17 cellular contexts compared by ENCODE assay signal in the genomic region with DNA sequence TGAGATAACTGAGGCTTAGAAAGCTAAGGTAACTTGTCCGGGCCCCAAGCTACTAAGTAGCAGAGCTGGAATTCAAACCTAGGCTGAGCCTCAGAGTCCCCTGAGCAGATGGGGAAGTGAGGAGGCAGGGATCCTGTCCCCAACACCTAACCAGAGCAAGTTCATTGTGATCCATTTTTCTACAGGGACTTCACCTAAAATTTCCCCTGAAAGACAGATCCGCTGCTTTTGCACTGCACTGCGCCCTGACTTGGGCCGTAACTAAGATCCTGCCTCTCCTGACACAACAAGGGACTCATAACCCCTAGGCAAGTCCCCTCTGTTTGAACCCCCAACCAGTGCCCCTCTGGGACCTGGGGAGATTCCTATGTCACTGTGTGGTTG. TPM values are rescaled to one million over a fixed set of nuclear protein-coding genes. Genes with fewer than 3 reads are reported as not detected.
DNase-seq lines count a peak whose midpoint lies in the region; ATAC-seq, FAIRE-seq and TF ChIP-seq lines count a peak whose summit lies in the region.
"Had no signal": no experiment of that assay in that cellular context is flagged by ENCODE, and none has a peak within 500 bp of the region (broad histone marks: within the 10 kb centered on the region; RNA-seq: fewer than 3 reads in every experiment).

No MANE protein-coding gene starts in this region.

- H3K4me1 ChIP-seq in GM12878 (ENCODE audit: control insufficient read depth, insufficient read depth, low read length) = peaks cover 5% of the 10 kb centered on the region; the same call in 1 of the 2 replicates
- H3K4me1 ChIP-seq: BE2C, foreskin keratinocyte had no signal

- H3K79me2 ChIP-seq in GM12878 (ENCODE audit: control insufficient read depth, insufficient read depth, low read length) = no peaks in the 10 kb centered on the region

- H3K9me3 ChIP-seq in GM12878 (replicated peaks; ENCODE audit: control insufficient read depth, insufficient read depth, low read length) = no peaks in the 10 kb centered on the region; the same call in 2 of the 3 replicates
- H3K9me3 ChIP-seq: BE2C had no signal

- no TSS peak for BruUV-seq in GM12878 (replicated peaks; lab: Mats Ljungman, UMichigan)

- no peak for TF ChIP-seq POLR2A in GM12878 (IDR thresholded peaks at IDR 0.05; ENCODE audit: low read depth, low read length)

- CTCF ChIA-PET in GM12878 (lab: Yijun Ruan, JAX) = interaction anchor here (1.4 kb wide), 1 partner anchor 44 kb away, joined by 3 read pairs; no protein-coding TSS in a partner anchor

- SMC1A ChIA-PET in GM12878 (lab: Charles Lee; ENCODE audit: uncharacterized antibody, unreplicated experiment) = interaction anchor here (1.3 to 1.6 kb wide), 2 partner anchors 45 to 64 kb away, joined by 3 to 9 read pairs; no protein-coding TSS in a partner anchor

- H3K4me2 ChIP-seq in GM12878 (ENCODE audit: control insufficient read depth, insufficient read depth) = no peak overlapping the region

- H3K36me3 ChIP-seq in GM12878 (ENCODE audit: control insufficient read depth in 2 of 2, insufficient read depth in 2 of 2, low read length in 1 of 2) = no peaks in the 10 kb centered on the region
- H3K36me3 ChIP-seq: BE2C, cardiac muscle cell had no signal

- H2AFZ ChIP-seq in GM12878 (ENCODE audit: control insufficient read depth, low read depth, low read length) = no peak overlapping the region

- TF ChIP-seq RAD21 in GM12878 (IDR thresholded peaks at IDR 0.05; ENCODE audit: insufficient read depth, low read depth, low read length) = no peak

- no peak for FAIRE-seq in GM12878 (lab: Jason Lieb, UNC)
- FAIRE-seq: keratinocyte, TTC549 had no signal

- H3K4me3 ChIP-seq in GM12878 = no peak overlapping the region
- H3K4me3 ChIP-seq: cardiac muscle cell had no signal

- ATAC-seq in GM18858 (IDR thresholded peaks at IDR 0.05; ENCODE audit: unreplicated experiment) = peak; percentile 27
- peak; percentile 30 for ATAC-seq in GM21423 (IDR thresholded peaks at IDR 0.05; ENCODE audit: unreplicated experiment)
- ATAC-seq in HG03045 (IDR thresholded peaks at IDR 0.05; ENCODE audit: unreplicated experiment) = peak; percentile 22
- peak; percentile 55 for ATAC-seq in GM12878
- ATAC-seq: foreskin keratinocyte had no signal

- H3K9ac ChIP-seq in GM12878 (ENCODE audit: control insufficient read depth, insufficient read depth, low read length) = no peak overlapping the region

- TF ChIP-seq CTCF in GM12878 (IDR thresholded peaks at IDR 0.05 in 2 of 3, conservative IDR thresholded peaks at IDR 0.05 in 1 of 3; ENCODE audit: control insufficient read depth in 2 of 3, extremely low read depth in 1 of 3, insufficient read depth in 1 of 3, low read depth in 3 of 3, low read length in 3 of 3) = no peak

- 14% methylated on average over 4 of the region's 4 CpGs for WGBS in GM12878 (ENCODE audit: insufficient coverage, insufficient replicate concordance, low lambda C conversion rate, missing lambda C conversion rate)

- intact Hi-C loops in GM12878 (cut with micrococcal nuclease; ENCODE audit: unreplicated experiment) = loop anchor here (2.0 to 10.0 kb wide), 2 partner anchors 32 to 172 kb away; no protein-coding TSS in a partner anchor

- H3K27ac ChIP-seq in GM12878 (ENCODE audit: control insufficient read depth, insufficient read depth) = no peak overlapping the region
- H3K27ac ChIP-seq: cardiac muscle cell, foreskin keratinocyte had no signal

- no peak for TF ChIP-seq EP300 in GM12878 (IDR thresholded peaks at IDR 0.05; ENCODE audit: borderline replicate concordance in 1 of 2, control insufficient read depth in 1 of 2, low read depth in 2 of 2, low read length in 2 of 2)

- in situ Hi-C loops in GM12878 (cut with MboI) = no loop called here

- RAD21 ChIA-PET in GM12878 (lab: Charles Lee; ENCODE audit: unreplicated experiment) = no interaction called here

- H3K27me3 ChIP-seq in GM12878 (replicated peaks in 1 of 2; ENCODE audit: control insufficient read depth in 2 of 2, insufficient read depth in 2 of 2, low read length in 1 of 2) = no peaks in the 10 kb centered on the region
- H3K27me3 ChIP-seq: BE2C, cardiac muscle cell, foreskin keratinocyte had no signal

- DNase-seq in GM12878 (ENCODE audit: low read depth, low spot score) (no peak), HuH-7.5 (ENCODE audit: low spot score) (no peak), germinal center (ENCODE audit: low spot score) (no peak), Ammon's horn (ENCODE audit: low spot score) (no peak), activated gamma-delta T cell treated with Interleukin-2 at 50 U/mL for 16 hours (no peak)
- DNase-seq: activated naive CD4-positive, alpha-beta T cell treated with anti-CD3 and anti-CD28 coated beads, Interleukin-2, amount 50 U/mL, for 16 hours; BE2C; DMS79 treated with DMSO at 0.1 percent for 48 hours; foreskin keratinocyte; NCI-H1417; NCI-H748 treated with DMSO at 0.1 percent for 48 hours had no signal

- no peaks in the 10 kb centered on the region for H4K20me1 ChIP-seq in GM12878 (ENCODE audit: control insufficient read depth, insufficient read depth)

- POLR2A ChIA-PET in GM12878 (lab: Charles Lee) = interaction anchor here (1.8 kb wide), 1 partner anchor 29 kb away, joined by 6 read pairs; no protein-coding TSS in a partner anchor

TF ChIP-seq in GM12878, 131 proteins besides CTCF, POLR2A, EP300 and RAD21:
- TF ChIP-seq NBN (IDR thresholded peaks at IDR 0.05) (no peak), SPI1 (IDR thresholded peaks at IDR 0.05; ENCODE audit: borderline replicate concordance, insufficient read depth, low read depth, low read length) (peak; percentile 53; the same call in 1 of the 2 replicates)

RNA-seq across cellular contexts. Expression of gene MTM1, which starts 25.6 kb away (rescaled TPM):
- total RNA-seq in GM12878 (2013; cell fraction: nucleolus; rRNA removed) = 13.8 and 14.0 TPM in 2 replicates
- total RNA-seq in GM12878 (2014; rRNA removed) = 6.4 and 13.3 TPM in 2 replicates
- total RNA-seq in GM12878 (2014; rRNA removed; fragmentation: Illumina TruSeq; extraction: Trizol) = 8.5 and 8.9 TPM in 2 replicates
- 9.1 and 9.2 TPM in 2 replicates for total RNA-seq in GM12878 (2021)
- polyA plus RNA-seq in GM12878 (2011; ENCODE audit: low read depth) = 1.8 TPM
- 3.9 and 5.9 TPM in 2 replicates for polyA plus RNA-seq in GM12878 (2011; rRNA removed)
- 1.2 TPM in 2 replicates for polyA plus RNA-seq in GM12878 (2011; cell fraction: cytosol; rRNA removed)
- 1.6 and 2.3 TPM in 2 replicates for polyA plus RNA-seq in GM12878 (2011; cell fraction: nucleus; rRNA removed)
- polyA plus RNA-seq in GM12878 (2012) = 2.8 and 3.7 TPM in 2 replicates
- 7.9 and 10.8 TPM in 2 replicates for polyA plus RNA-seq in GM12878 (2014; fragmentation: Illumina TruSeq; extraction: Trizol)
- polyA plus RNA-seq in GM12878 (2014; fragmentation: Nextera tagmentation; extraction: Ambion mirVana) = 1 to 10 TPM; 3.9 to 5.3 TPM
- 4.9 and 6.6 TPM in 2 replicates for polyA plus RNA-seq in GM12878 (2014; rRNA removed)
- polyA plus RNA-seq in GM12878 (2016; fragmentation: Nextera tagmentation; extraction: Ambion mirVana) = 10 to 100 TPM; 10.6 to 11.4 TPM
- 1.6 and 8.9 TPM in 2 replicates for polyA minus RNA-seq in GM12878 (2011; rRNA and poly(A)+ RNA removed)
- 0.53 and 0.83 TPM in 2 replicates for polyA minus RNA-seq in GM12878 (2011; cell fraction: cytosol; rRNA and poly(A)+ RNA removed)
- 3.5 and 4.2 TPM in 2 replicates for polyA minus RNA-seq in GM12878 (2011; cell fraction: nucleus; rRNA and poly(A)+ RNA removed)
